ENCODE assay signal across 1 cellular context in genomic region chr2:113707106-113707505, GRCh38.
A peak's percentile ranks its signal among the peaks of the same experiment; 100 is the strongest.
TF ChIP-seq lines count a peak whose summit lies in the region.

No MANE protein-coding gene starts in this region.

TF ChIP-seq in liver, 16 proteins besides CTCF, POLR2A, EP300 and RAD21 (continued from another document):
- TF ChIP-seq, protein P1, sequence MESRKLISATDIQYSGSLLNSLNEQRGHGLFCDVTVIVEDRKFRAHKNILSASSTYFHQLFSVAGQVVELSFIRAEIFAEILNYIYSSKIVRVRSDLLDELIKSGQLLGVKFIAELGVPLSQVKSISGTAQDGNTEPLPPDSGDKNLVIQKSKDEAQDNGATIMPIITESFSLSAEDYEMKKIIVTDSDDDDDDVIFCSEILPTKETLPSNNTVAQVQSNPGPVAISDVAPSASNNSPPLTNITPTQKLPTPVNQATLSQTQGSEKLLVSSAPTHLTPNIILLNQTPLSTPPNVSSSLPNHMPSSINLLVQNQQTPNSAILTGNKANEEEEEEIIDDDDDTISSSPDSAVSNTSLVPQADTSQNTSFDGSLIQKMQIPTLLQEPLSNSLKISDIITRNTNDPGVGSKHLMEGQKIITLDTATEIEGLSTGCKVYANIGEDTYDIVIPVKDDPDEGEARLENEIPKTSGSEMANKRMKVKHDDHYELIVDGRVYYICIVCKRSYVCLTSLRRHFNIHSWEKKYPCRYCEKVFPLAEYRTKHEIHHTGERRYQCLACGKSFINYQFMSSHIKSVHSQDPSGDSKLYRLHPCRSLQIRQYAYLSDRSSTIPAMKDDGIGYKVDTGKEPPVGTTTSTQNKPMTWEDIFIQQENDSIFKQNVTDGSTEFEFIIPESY (IDR thresholded peaks at IDR 0.05) = peak; percentile 47
- TF ChIP-seq, protein P2, sequence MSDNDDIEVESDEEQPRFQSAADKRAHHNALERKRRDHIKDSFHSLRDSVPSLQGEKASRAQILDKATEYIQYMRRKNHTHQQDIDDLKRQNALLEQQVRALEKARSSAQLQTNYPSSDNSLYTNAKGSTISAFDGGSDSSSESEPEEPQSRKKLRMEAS (IDR thresholded peaks at IDR 0.05) = peak; percentile 17
- no peak for TF ChIP-seq TAF1 (conservative IDR thresholded peaks at IDR 0.05)
- no peak for TF ChIP-seq GABPA (IDR thresholded peaks at IDR 0.05 in 1 of 2, conservative IDR thresholded peaks at IDR 0.05 in 1 of 2)
- peak; percentile 22 for TF ChIP-seq YY1 (IDR thresholded peaks at IDR 0.05)
- TF ChIP-seq FOXA2 (IDR thresholded peaks at IDR 0.05) = peak; percentile 48
- TF ChIP-seq HNF4G (IDR thresholded peaks at IDR 0.05) = no peak
- TF ChIP-seq, protein P3, sequence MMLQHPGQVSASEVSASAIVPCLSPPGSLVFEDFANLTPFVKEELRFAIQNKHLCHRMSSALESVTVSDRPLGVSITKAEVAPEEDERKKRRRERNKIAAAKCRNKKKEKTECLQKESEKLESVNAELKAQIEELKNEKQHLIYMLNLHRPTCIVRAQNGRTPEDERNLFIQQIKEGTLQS (IDR thresholded peaks at IDR 0.05) = peak; percentile 81
